In the genomic region with DNA sequence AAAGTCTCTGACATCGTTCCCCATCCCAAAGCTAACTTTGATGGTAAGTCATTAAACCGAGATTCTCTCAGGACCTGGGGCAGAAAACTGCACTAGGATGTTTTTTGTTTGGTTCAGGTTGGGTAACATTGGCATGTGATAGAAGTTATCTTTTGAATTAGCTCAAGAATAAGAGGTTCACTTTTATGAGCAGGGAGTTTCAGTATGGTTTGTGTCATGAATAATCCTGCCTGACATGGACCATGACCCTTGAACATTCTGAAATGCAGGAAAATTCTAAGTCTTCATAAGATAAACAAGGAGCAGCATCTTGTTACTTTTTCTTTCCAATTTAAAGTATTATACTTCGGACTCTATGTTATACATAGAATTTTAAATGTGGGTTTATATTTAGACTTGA, we compare ENCODE assay signal across 16 cellular contexts.
DNase-seq lines count a peak whose midpoint lies in the region; TF ChIP-seq lines count a peak whose summit lies in the region.
"Had no signal": no experiment of that assay in that cellular context is flagged by ENCODE, and none has a peak within 500 bp of the region (broad histone marks: within the 10 kb centered on the region; RNA-seq: fewer than 3 reads in every experiment).

No MANE protein-coding gene starts in this region.

- no peak overlapping the region for H3K4me3 ChIP-seq in fibroblast of villous mesenchyme (ENCODE audit: low read depth, low read length)
- H3K4me3 ChIP-seq: GM23248 had no signal

- DNase-seq in amniotic epithelial cell (ENCODE audit: low read depth) (peak; percentile 78), fibroblast of villous mesenchyme (ENCODE audit: low read depth) (peak; percentile 98), left kidney (ENCODE audit: low read depth, low spot score) (peak; percentile 44), NCI-H1417 treated with DMSO at 0.1 percent for 48 hours (lab: John Stamatoyannopoulos, UW) (no peak), SIG-M5 treated with dmso at 0.1 percent for 504 hours (lab: John Stamatoyannopoulos, UW; ENCODE audit: unreplicated experiment) (no peak), T-helper 2 cell (no peak)
- no peak for DNase-seq in stimulated activated CD4-positive, alpha-beta T cell treated with anti-CD3 and anti-CD28 coated beads, Interleukin-4, amount 100 ng/mL, for 1 hour
- DNase-seq: C1 segment of cervical spinal cord; Calu3; CD4-positive, alpha-beta memory T cell; COR-L47; DMS53; DMS79 treated with DMSO at 0.1 percent for 48 hours; GM23248; H7; HCEC 1CT had no signal

- no peak for TF ChIP-seq CTCF in fibroblast of villous mesenchyme (IDR thresholded peaks at IDR 0.05; ENCODE audit: insufficient read depth, low read depth, low read length)

Comparison
In these comparisons a context has a peak if more than half of its experiments do, and no peak if none do; other contexts are left out.
1. DNase-seq: peak in amniotic epithelial cell (single experiment), fibroblast of villous mesenchyme (single experiment) and left kidney (single experiment); none in NCI-H1417 treated with DMSO at 0.1 percent for 48 hours (single experiment), stimulated activated CD4-positive, alpha-beta T cell treated with anti-CD3 and anti-CD28 coated beads, Interleukin-4, amount 100 ng/mL, for 1 hour (single experiment), SIG-M5 treated with dmso at 0.1 percent for 504 hours (single experiment) and T-helper 2 cell (0 of 5).